Comparison of ENCODE assay signal across 8 cellular contexts in the genomic region with DNA sequence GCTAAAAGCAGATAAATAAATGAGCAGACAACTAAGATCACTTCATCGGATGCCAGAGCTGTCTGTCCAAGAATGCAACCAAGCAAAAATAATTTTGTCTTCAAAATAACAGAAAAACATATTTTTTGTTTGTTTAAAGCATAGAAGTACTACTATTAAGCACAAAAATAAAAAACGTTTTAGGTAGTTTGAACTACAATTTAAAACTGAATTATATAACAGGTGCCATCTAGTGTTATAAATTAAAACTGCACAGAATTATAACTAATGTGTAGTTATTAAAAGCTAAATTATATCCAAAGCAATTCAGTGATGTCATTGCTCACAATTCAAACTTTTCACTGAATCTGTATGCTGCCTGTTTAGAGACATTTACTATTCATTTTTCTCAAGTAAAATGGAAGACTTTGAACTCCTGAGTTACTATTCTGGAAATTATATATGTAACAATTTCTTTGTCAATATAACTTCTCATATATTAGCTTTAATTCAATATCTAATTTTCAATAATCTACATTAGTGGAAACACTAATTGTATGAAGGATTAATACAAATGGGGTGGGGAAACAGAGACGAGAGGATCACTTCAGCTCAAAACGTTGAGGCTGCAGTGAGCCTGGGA. TPM values are rescaled to one million over a fixed set of nuclear protein-coding genes. Genes with fewer than 3 reads are reported as not detected.
A peak's percentile ranks its signal among the peaks of the same experiment; 100 is the strongest.
DNase-seq lines count a peak whose midpoint lies in the region; ATAC-seq, FAIRE-seq and TF ChIP-seq lines count a peak whose summit lies in the region.

No MANE protein-coding gene starts in this region.

- TF ChIP-seq POLR2A in gastroesophageal sphincter (IDR thresholded peaks at IDR 0.05), result no peak

- no peaks in the 10 kb centered on the region for H3K9me3 ChIP-seq in gastroesophageal sphincter

- H3K27ac Mint-ChIP-seq in activated naive CD8-positive, alpha-beta T cell, result peak overlapping the region; percentile 84
- H3K27ac Mint-ChIP-seq in activated naive CD8-positive, alpha-beta T cell treated with anti-CD3 and anti-CD28 coated beads, Interleukin-2, amount 50 U/mL, for 24 hours, result no peak overlapping the region
- peak overlapping the region; percentile 79 for H3K27ac Mint-ChIP-seq in T-helper 1 cell treated with Interleukin-12 subunit alpha and Interleukin-12 subunit beta and Interleukin-4 antibody, amounts not matched to agents 30 μg/mL and 1 μg/mL, for 36 hours
- no peak overlapping the region for H3K27ac Mint-ChIP-seq in type B pancreatic cell

- H3K27ac ChIP-seq in gastroesophageal sphincter, result no peak overlapping the region

- 50 to 52% methylated on average over 4 of the region's 4 CpGs for WGBS in gastroesophageal sphincter (ENCODE audit: low coverage in 1 of 2), 2 donors

- no peaks in the 10 kb centered on the region for H3K4me1 ChIP-seq in gastroesophageal sphincter

- no peak for TF ChIP-seq EP300 in gastroesophageal sphincter (IDR thresholded peaks at IDR 0.05)

- no peaks in the 10 kb centered on the region for H3K9me3 Mint-ChIP-seq in activated naive CD8-positive, alpha-beta T cell (ENCODE audit: low read depth)
- H3K9me3 Mint-ChIP-seq in activated naive CD8-positive, alpha-beta T cell treated with anti-CD3 and anti-CD28 coated beads, Interleukin-2, amount 50 U/mL, for 24 hours, result no peaks in the 10 kb centered on the region
- H3K9me3 Mint-ChIP-seq in T-helper 1 cell treated with Interleukin-12 subunit alpha and Interleukin-12 subunit beta and Interleukin-4 antibody, amounts not matched to agents 30 μg/mL and 1 μg/mL, for 36 hours, result no peaks in the 10 kb centered on the region
- no peaks in the 10 kb centered on the region for H3K9me3 Mint-ChIP-seq in type B pancreatic cell

- peaks cover 66% of the 10 kb centered on the region for H3K4me1 Mint-ChIP-seq in activated naive CD8-positive, alpha-beta T cell (ENCODE audit: low read depth)
- H3K4me1 Mint-ChIP-seq in activated naive CD8-positive, alpha-beta T cell treated with anti-CD3 and anti-CD28 coated beads, Interleukin-2, amount 50 U/mL, for 24 hours, result peaks cover 48% of the 10 kb centered on the region
- H3K4me1 Mint-ChIP-seq in T-helper 1 cell treated with Interleukin-12 subunit alpha and Interleukin-12 subunit beta and Interleukin-4 antibody, amounts not matched to agents 30 μg/mL and 1 μg/mL, for 36 hours (ENCODE audit: low read depth), result peaks cover 55% of the 10 kb centered on the region
- H3K4me1 Mint-ChIP-seq in type B pancreatic cell (ENCODE audit: unreplicated experiment), result no peaks in the 10 kb centered on the region

- H3K27me3 ChIP-seq in gastroesophageal sphincter, result no peaks in the 10 kb centered on the region

- no peak for ATAC-seq in activated naive CD8-positive, alpha-beta T cell treated with anti-CD3 and anti-CD28 coated beads, Interleukin-2, amount 50 U/mL, for 24 hours
- no peak for ATAC-seq in gastroesophageal sphincter

- H3K36me3 Mint-ChIP-seq in activated naive CD8-positive, alpha-beta T cell, result peaks cover 11% of the 10 kb centered on the region
- peaks cover 56% of the 10 kb centered on the region for H3K36me3 Mint-ChIP-seq in activated naive CD8-positive, alpha-beta T cell treated with anti-CD3 and anti-CD28 coated beads, Interleukin-2, amount 50 U/mL, for 24 hours (ENCODE audit: low read depth)
- peaks cover 66% of the 10 kb centered on the region for H3K36me3 Mint-ChIP-seq in T-helper 1 cell treated with Interleukin-12 subunit alpha and Interleukin-12 subunit beta and Interleukin-4 antibody, amounts not matched to agents 30 μg/mL and 1 μg/mL, for 36 hours (ENCODE audit: low read depth)
- peaks cover 26% of the 10 kb centered on the region for H3K36me3 Mint-ChIP-seq in type B pancreatic cell

- H3K36me3 ChIP-seq in gastroesophageal sphincter, result peaks cover 2 to 58% of the 10 kb centered on the region in 2 donors

- TF ChIP-seq CTCF in gastroesophageal sphincter (IDR thresholded peaks at IDR 0.05) (peak; percentile 47 to 63 (median 59)), type B pancreatic cell (conservative IDR thresholded peaks at IDR 0.05) (peak; percentile 74)

- no peak for DNase-seq in activated naive CD8-positive, alpha-beta T cell treated with anti-CD3 and anti-CD28 coated beads, Interleukin-2, amount 50 U/mL, for 24 hours
- DNase-seq in type B pancreatic cell (ENCODE audit: extremely low spot score, unreplicated experiment), result no peak
- no peak for DNase-seq in HTR-8/SVneo (ENCODE audit: insufficient read length, low spot score)
- no peak for DNase-seq in DMS153 (lab: John Stamatoyannopoulos, UW)
- DNase-seq in NCI-H2081 (lab: John Stamatoyannopoulos, UW), result no peak

- peak overlapping the region; percentile 63 for H3K4me3 Mint-ChIP-seq in activated naive CD8-positive, alpha-beta T cell
- no peak overlapping the region for H3K4me3 Mint-ChIP-seq in activated naive CD8-positive, alpha-beta T cell treated with anti-CD3 and anti-CD28 coated beads, Interleukin-2, amount 50 U/mL, for 24 hours
- peak overlapping the region; percentile 78 for H3K4me3 Mint-ChIP-seq in T-helper 1 cell treated with Interleukin-12 subunit alpha and Interleukin-12 subunit beta and Interleukin-4 antibody, amounts not matched to agents 30 μg/mL and 1 μg/mL, for 36 hours
- H3K4me3 Mint-ChIP-seq in type B pancreatic cell, result no peak overlapping the region

- no peak for FAIRE-seq in HTR-8/SVneo (lab: Jason Lieb, UNC)

- H3K27me3 Mint-ChIP-seq in activated naive CD8-positive, alpha-beta T cell, result no peaks in the 10 kb centered on the region
- no peaks in the 10 kb centered on the region for H3K27me3 Mint-ChIP-seq in activated naive CD8-positive, alpha-beta T cell treated with anti-CD3 and anti-CD28 coated beads, Interleukin-2, amount 50 U/mL, for 24 hours
- no peaks in the 10 kb centered on the region for H3K27me3 Mint-ChIP-seq in T-helper 1 cell treated with Interleukin-12 subunit alpha and Interleukin-12 subunit beta and Interleukin-4 antibody, amounts not matched to agents 30 μg/mL and 1 μg/mL, for 36 hours (ENCODE audit: low read depth)
- no peaks in the 10 kb centered on the region for H3K27me3 Mint-ChIP-seq in type B pancreatic cell

- no peak overlapping the region for H3K4me3 ChIP-seq in gastroesophageal sphincter

RNA-seq across cellular contexts. Expression of a gene that starts 29.5 kb away (rescaled TPM):
- 10 to 100 TPM in 3 of 4 donors, 1 to 10 TPM in 1; 9.6 to 23.8 (median 13.9) TPM for total RNA-seq in gastroesophageal sphincter
- total RNA-seq in type B pancreatic cell (ENCODE audit: low replicate concordance), result 16.2 and 17.4 TPM in 2 replicates

RNA-seq across cellular contexts. Expression of a gene that starts 29.9 kb away (rescaled TPM):
- 10 to 100 TPM; 10.2 to 14.8 (median 11.9) TPM for total RNA-seq in gastroesophageal sphincter
- 14.6 and 14.8 TPM in 2 replicates for total RNA-seq in type B pancreatic cell (ENCODE audit: low replicate concordance)

RNA-seq across cellular contexts. Expression of a gene that starts 43.7 kb away (rescaled TPM):
- total RNA-seq in gastroesophageal sphincter (1 to 10 TPM in 2 of 4 donors, under 1 TPM in 2; 0.27 to 7.6 (median 1.1) TPM), type B pancreatic cell (ENCODE audit: low replicate concordance) (4.6 and 11.2 TPM in 2 replicates)

Comparison
In these comparisons a context has a peak if more than half of its experiments do, and no peak if none do; other contexts are left out.
1. H3K27ac Mint-ChIP-seq: peak in activated naive CD8-positive, alpha-beta T cell (single experiment) and T-helper 1 cell treated with Interleukin-12 subunit alpha and Interleukin-12 subunit beta and Interleukin-4 antibody, amounts not matched to agents 30 μg/mL and 1 μg/mL, for 36 hours (single experiment); none in activated naive CD8-positive, alpha-beta T cell treated with anti-CD3 and anti-CD28 coated beads, Interleukin-2, amount 50 U/mL, for 24 hours (single experiment) and type B pancreatic cell (single experiment).
2. H3K4me3 Mint-ChIP-seq: peak in activated naive CD8-positive, alpha-beta T cell (single experiment) and T-helper 1 cell treated with Interleukin-12 subunit alpha and Interleukin-12 subunit beta and Interleukin-4 antibody, amounts not matched to agents 30 μg/mL and 1 μg/mL, for 36 hours (single experiment); none in activated naive CD8-positive, alpha-beta T cell treated with anti-CD3 and anti-CD28 coated beads, Interleukin-2, amount 50 U/mL, for 24 hours (single experiment) and type B pancreatic cell (single experiment).